Comparison of ENCODE assay signal across 1 cellular context in the genomic region with DNA sequence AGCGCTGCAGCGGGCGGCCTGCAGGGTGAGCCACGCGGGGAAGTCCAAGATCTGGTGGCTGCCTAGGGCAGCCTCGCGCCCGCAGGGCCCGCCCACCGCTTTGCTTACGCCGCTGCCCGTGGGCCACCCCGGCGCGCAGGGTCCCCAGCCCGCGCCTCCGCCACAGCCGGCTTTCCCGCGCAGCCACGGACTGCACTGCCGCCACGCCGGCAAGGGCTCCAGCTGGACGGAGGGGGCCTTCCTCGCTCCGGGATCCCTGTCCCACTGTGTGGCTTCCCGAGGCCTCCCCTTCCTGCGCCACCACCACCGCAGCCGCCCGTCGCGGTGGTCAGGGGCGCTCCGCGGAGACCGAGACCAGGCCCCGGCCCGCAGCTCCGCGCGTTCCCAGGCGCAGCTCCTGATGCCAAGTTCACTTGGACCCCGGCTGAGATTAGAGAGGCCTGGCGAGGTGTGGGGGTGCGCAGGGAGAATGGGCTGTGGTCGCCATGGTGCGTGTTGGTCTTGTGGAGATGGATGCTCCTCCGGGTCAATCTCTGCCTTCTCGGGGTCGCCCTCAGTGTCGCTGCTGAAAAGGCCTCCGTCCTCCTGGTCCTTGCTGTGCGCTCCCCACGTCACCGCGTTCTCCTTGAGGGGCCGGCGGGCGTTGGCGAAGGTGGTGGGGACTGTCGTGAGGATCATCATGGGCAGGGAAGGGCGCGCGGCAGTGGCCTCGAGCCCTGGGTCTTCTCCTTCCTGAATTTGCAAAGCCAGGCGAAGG.
A peak's percentile ranks its signal among the peaks of the same experiment; 100 is the strongest.
TF ChIP-seq lines count a peak whose summit lies in the region.

No MANE protein-coding gene starts in this region.

TF ChIP-seq in endothelial cell of umbilical vein, 7 proteins besides CTCF, POLR2A, EP300 and RAD21:
- TF ChIP-seq EZH2 (IDR thresholded peaks at IDR 0.05; ENCODE audit: borderline replicate concordance, low read depth, low read length, severe bottlenecking) (peak; percentile 58), MYC (IDR thresholded peaks at IDR 0.05; ENCODE audit: low read depth, low read length) (no peak)
